In the genomic region with DNA sequence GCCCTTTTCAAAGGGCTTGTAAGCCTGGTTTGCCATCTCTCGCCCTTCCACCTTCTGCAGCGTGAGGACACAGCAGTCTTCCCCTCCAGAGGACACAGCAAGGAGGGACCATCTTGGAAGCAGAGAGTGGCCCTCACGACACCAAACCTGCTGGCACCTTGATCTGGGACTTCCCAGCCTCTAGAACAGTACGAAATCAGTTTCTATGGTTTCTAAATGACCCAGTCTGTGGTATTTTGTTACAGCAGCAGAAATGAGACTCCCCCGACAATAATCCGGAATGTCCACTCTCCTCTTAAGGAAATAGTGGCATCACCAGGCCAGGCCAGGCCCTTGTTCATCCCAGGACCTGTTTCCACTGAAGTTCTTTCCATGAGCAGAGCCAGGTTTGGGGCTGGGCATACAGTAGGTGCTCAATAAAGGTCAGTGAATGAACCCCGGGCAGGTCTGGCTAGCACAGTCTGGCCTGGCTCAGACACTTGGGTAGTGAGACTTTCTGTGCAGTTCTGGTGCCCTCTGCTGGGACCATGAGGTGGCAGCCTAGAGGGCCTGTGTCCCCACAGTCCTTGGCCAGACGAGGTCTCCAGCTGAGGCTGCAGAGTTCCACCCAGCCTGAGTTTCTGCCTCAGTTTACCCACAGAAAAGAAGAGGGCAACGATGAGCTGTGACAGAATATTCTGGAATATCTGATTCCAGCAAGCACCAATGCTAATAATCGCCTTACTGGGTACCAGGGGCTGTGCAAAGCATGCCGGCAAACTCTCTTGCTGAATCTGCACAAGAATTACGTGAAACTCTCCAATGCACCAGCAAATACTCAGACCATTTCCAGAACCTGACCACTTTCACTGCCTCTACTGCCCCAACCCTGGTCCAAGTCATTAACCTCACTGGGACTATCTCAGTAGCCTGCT, we compare ENCODE assay signal across 8 cellular contexts. TPM values are rescaled to one million over a fixed set of nuclear protein-coding genes. Genes with fewer than 3 reads are reported as not detected.
DNase-seq lines count a peak whose midpoint lies in the region; ATAC-seq, FAIRE-seq and TF ChIP-seq lines count a peak whose summit lies in the region.

No MANE protein-coding gene starts in this region.

- peak; percentile 70 for DNase-seq in EL
- DNase-seq in HCEC 1CT = peak; percentile 63
- peak; percentile 32 for DNase-seq in NCI-H1694 (lab: John Stamatoyannopoulos, UW)
- peak; percentile 86 to 94 for DNase-seq in T47D (ENCODE audit: low read depth in 1 of 2, low spot score in 1 of 2)
- DNase-seq in kidney = peak; percentile 88
- peak; percentile 69 for DNase-seq in stimulated activated CD4-positive, alpha-beta T cell treated with anti-CD3 and anti-CD28 coated beads, Interleukin-1b, Interleukin-23, amount 100 ng/mL, for 48 hours

- H3K9me3 ChIP-seq in kidney (ENCODE audit: control insufficient read depth in 1 of 2, low read length in 2 of 2) = no peaks in the 10 kb centered on the region

- peaks cover 0 to 4% of the 10 kb centered on the region in 2 donors for H3K4me1 ChIP-seq in kidney (ENCODE audit: control insufficient read depth in 1 of 2, insufficient read depth in 1 of 2, low read depth in 1 of 2, low read length in 2 of 2)

- H3K27ac ChIP-seq in VCaP (no peak overlapping the region), kidney (ENCODE audit: low read depth in 2 of 2, low read length in 2 of 2) (no peak overlapping the region)

- intact Hi-C loops in kidney (cut with DNase I) = loop anchor here (5.0 to 10.0 kb wide), 2 partner anchors 90 to 157 kb away; no protein-coding TSS in a partner anchor

- no peak for ATAC-seq in HG02571 (IDR thresholded peaks at IDR 0.05; ENCODE audit: unreplicated experiment)

- TF ChIP-seq CTCF in VCaP (conservative IDR thresholded peaks at IDR 0.05) (peak; percentile 91), kidney (IDR thresholded peaks at IDR 0.05; ENCODE audit: borderline replicate concordance, extremely low read depth, insufficient read depth) (peak; percentile 85)

- no peak for FAIRE-seq in kidney (lab: Jason Lieb, UNC)

- in situ Hi-C loops in T47D (cut with HindIII; ENCODE audit: low pct_unique_long_range_greater_than_20kb, low sequenced_read_pairs) = no loop called here

- H3K9ac ChIP-seq in kidney (ENCODE audit: low read length in 2 of 2) = no peak overlapping the region

- H3K4me3 ChIP-seq in kidney (ENCODE audit: low read length in 2 of 2) = no peak overlapping the region

- peaks cover 0 to under 1% of the 10 kb centered on the region in 2 donors for H3K36me3 ChIP-seq in kidney (ENCODE audit: control insufficient read depth in 1 of 2, insufficient read depth in 2 of 2, low read length in 2 of 2)

RNA-seq across cellular contexts. Expression of gene ABCB9, which starts 14.0 kb away (rescaled TPM):
- 7.6 TPM for total RNA-seq in kidney
- 4.6 TPM for polyA plus RNA-seq in kidney (ENCODE audit: insufficient read depth, low read depth, low replicate concordance)

RNA-seq across cellular contexts. Expression of gene OGFOD2, which starts 22.8 kb away (rescaled TPM):
- 22.9 TPM for total RNA-seq in kidney
- polyA plus RNA-seq in kidney (ENCODE audit: insufficient read depth, low read depth, low replicate concordance) = 27.5 TPM

RNA-seq across cellular contexts. Expression of gene ARL6IP4, which starts 28.2 kb away (rescaled TPM):
- 168 TPM for total RNA-seq in kidney
- 362 TPM for polyA plus RNA-seq in kidney (ENCODE audit: insufficient read depth, low read depth, low replicate concordance)

RNA-seq across cellular contexts. Expression of gene VPS37B, which starts 56.3 kb away (rescaled TPM):
- total RNA-seq in kidney = 47.8 TPM
- polyA plus RNA-seq in kidney (ENCODE audit: insufficient read depth, low read depth, low replicate concordance) = 21.4 TPM

Comparison
In these comparisons a context has a peak if more than half of its experiments do, and no peak if none do; other contexts are left out.
1. DNase-seq: peak in every context shown above with its lines; median percentile 90 in T47D; 88 in kidney; 70 in EL; 69 in stimulated activated CD4-positive, alpha-beta T cell treated with anti-CD3 and anti-CD28 coated beads, Interleukin-1b, Interleukin-23, amount 100 ng/mL, for 48 hours; 63 in HCEC 1CT; 32 in NCI-H1694.